21 cellular contexts compared by ENCODE assay signal in the genomic region with DNA sequence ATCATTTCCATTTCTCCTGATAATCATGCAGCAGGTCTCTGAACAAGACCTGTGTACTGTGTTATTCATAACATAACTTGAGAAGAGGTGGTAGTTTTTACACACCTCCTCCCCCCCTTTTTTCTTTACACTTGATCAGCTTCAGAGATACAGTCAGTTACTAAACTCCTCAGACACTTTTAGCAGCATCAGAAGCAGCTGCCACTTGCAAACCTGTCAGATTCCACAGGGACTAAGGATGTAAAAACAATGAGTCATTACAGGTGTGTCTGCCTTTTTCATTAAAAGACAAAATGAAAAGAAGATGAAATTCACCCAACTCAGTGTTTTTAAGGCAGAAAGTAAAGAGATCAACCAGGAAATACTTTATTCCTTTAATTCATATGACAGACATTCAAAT.
"Had no signal": no experiment of that assay in that cellular context is flagged by ENCODE, and none has a peak within 500 bp of the region (broad histone marks: within the 10 kb centered on the region; RNA-seq: fewer than 3 reads in every experiment).

No MANE protein-coding gene starts in this region.

- H3K4me1 ChIP-seq: esophagus squamous epithelium, upper lobe of right lung had no signal

- H3K4me3 ChIP-seq: cardiac muscle cell, esophagus squamous epithelium, lung, upper lobe of right lung had no signal

- H3K27me3 ChIP-seq: cardiac muscle cell, esophagus squamous epithelium, upper lobe of right lung had no signal

- FAIRE-seq: endothelial cell of umbilical vein, islet of Langerhans, TTC549 had no signal

- H3K27ac ChIP-seq: cardiac muscle cell, esophagus squamous epithelium, upper lobe of right lung had no signal

- H3K36me3 ChIP-seq: cardiac muscle cell, esophagus squamous epithelium, upper lobe of right lung had no signal

- ATAC-seq: activated CD4-positive, alpha-beta T cell treated with anti-CD3 and anti-CD28 coated beads for 36 hours; left colon; upper lobe of right lung had no signal

- DNase-seq: activated CD4-positive, alpha-beta T cell treated with anti-CD3 and anti-CD28 coated beads for 36 hours; activated CD4-positive, alpha-beta T cell treated with anti-CD3 and anti-CD28 coated beads, Interleukin-2, amount 50 U/mL, for 48 hours; amniotic stem cell; effector CD8-positive, alpha-beta T cell; esophagus squamous epithelium; hippocampal formation; left colon; midbrain; occipital lobe; posterior cingulate gyrus; retina; stimulated activated CD4-positive, alpha-beta T cell treated with anti-CD3 and anti-CD28 coated beads, Interleukin-12 subunit alpha, Interleukin-12 subunit beta, amount 100 ng/mL, for 4 hours; stimulated activated CD4-positive, alpha-beta T cell treated with anti-CD3 and anti-CD28 coated beads, Interleukin-1b, Interleukin-23, amount 100 ng/mL, for 48 hours; stimulated activated CD8-positive, alpha-beta memory T cell treated with anti-CD3 and anti-CD28 coated beads, Interleukin-4, amount 100 ng/mL, for 48 hours; stimulated activated naive CD4-positive, alpha-beta T cell; upper lobe of right lung had no signal
